ENCODE assay signal across 11 cellular contexts in genomic region chr7:35697414-35698175, GRCh38. TPM values are rescaled to one million over a fixed set of nuclear protein-coding genes. Genes with fewer than 3 reads are reported as not detected.
A peak's percentile ranks its signal among the peaks of the same experiment; 100 is the strongest.
DNase-seq lines count a peak whose midpoint lies in the region; ATAC-seq and TF ChIP-seq lines count a peak whose summit lies in the region.
"Had no signal": no experiment of that assay in that cellular context is flagged by ENCODE, and none has a peak within 500 bp of the region (broad histone marks: within the 10 kb centered on the region; RNA-seq: fewer than 3 reads in every experiment).

No MANE protein-coding gene starts in this region.

- CTCF ChIA-PET in WTC11 (lab: Charles Lee) = interaction anchor here (1.7 to 4.0 kb wide), 2 partner anchors 12 to 28 kb away, joined by 6 to 12 read pairs; no protein-coding TSS in a partner anchor
- CTCF ChIA-PET in naive thymus-derived CD4-positive, alpha-beta T cell (lab: Charles Lee) = interaction anchor here (0.7 kb wide), 1 partner anchor 13 kb away, joined by 4 read pairs; no protein-coding TSS in a partner anchor

- H3K79me2 ChIP-seq in Karpas-422 (ENCODE audit: low read length) = peaks cover 24% of the 10 kb centered on the region

- H3K9me3 ChIP-seq in Karpas-422 (ENCODE audit: low read length) = no peaks in the 10 kb centered on the region
- H3K9me3 ChIP-seq in naive thymus-derived CD4-positive, alpha-beta T cell (ENCODE audit: control insufficient read depth in 2 of 3, low read length in 3 of 3) = no peaks in the 10 kb centered on the region
- H3K9me3 ChIP-seq: spleen had no signal

- H3K4me3 ChIP-seq in Karpas-422 (ENCODE audit: low read length) = no peak overlapping the region
- no peak overlapping the region for H3K4me3 ChIP-seq in naive thymus-derived CD4-positive, alpha-beta T cell (ENCODE audit: low read length)

- H3K9me3 Mint-ChIP-seq in chondrocyte (ENCODE audit: low read depth) (no peaks in the 10 kb centered on the region), natural killer cell (no peaks in the 10 kb centered on the region), WTC11 (peaks cover 9% of the 10 kb centered on the region)
- peaks cover 0 to 4% (median 0%) of the 10 kb centered on the region in 11 donors for H3K9me3 Mint-ChIP-seq in naive thymus-derived CD4-positive, alpha-beta T cell

- H3K27me3 Mint-ChIP-seq in chondrocyte (ENCODE audit: low read depth) (no peaks in the 10 kb centered on the region), natural killer cell (ENCODE audit: low read depth in 2 of 2) (no peaks in the 10 kb centered on the region), WTC11 (ENCODE audit: low read depth) (peaks cover 8% of the 10 kb centered on the region)
- H3K27me3 Mint-ChIP-seq in naive thymus-derived CD4-positive, alpha-beta T cell = no peaks in the 10 kb centered on the region

- no peaks in the 10 kb centered on the region for H3K9me2 ChIP-seq in Karpas-422 (replicated peaks; ENCODE audit: insufficient read depth, low read length)

- no peaks in the 10 kb centered on the region for H3K27me3 ChIP-seq in Karpas-422 (ENCODE audit: low read length)
- no peaks in the 10 kb centered on the region for H3K27me3 ChIP-seq in naive thymus-derived CD4-positive, alpha-beta T cell (ENCODE audit: control insufficient read depth in 2 of 2, insufficient read depth in 2 of 2, low read length in 2 of 2)
- H3K27me3 ChIP-seq: spleen had no signal

- H3K27ac Mint-ChIP-seq in chondrocyte (ENCODE audit: unreplicated experiment) (peak overlapping the region; percentile 13), natural killer cell (peak overlapping the region; percentile 97 to 98), WTC11 (no peak overlapping the region)
- H3K27ac Mint-ChIP-seq in naive thymus-derived CD4-positive, alpha-beta T cell = peak overlapping the region in 4 of 9 donors; percentile 2 to 98 (median 76)

- H2AFZ ChIP-seq in Karpas-422 (ENCODE audit: low read length) = no peak overlapping the region

- in situ Hi-C loops in Caki2 (cut with HindIII; ENCODE audit: low pct_unique_long_range_greater_than_20kb, low sequenced_read_pairs) = no loop called here

- no peak overlapping the region for H3K4me2 ChIP-seq in Karpas-422 (ENCODE audit: low read depth, low read length, poor library complexity, severe bottlenecking)

- intact Hi-C loops in natural killer cell (cut with micrococcal nuclease) = no loop called here
- intact Hi-C loops in naive thymus-derived CD4-positive, alpha-beta T cell (cut with micrococcal nuclease) = loop anchor here (5.0 to 10.0 kb wide), 3 partner anchors 667 to 1647 kb away; partner anchors contain the start of gene ANLN (in 1 of the 2)

- ATAC-seq in natural killer cell (no peak), WTC11 (no peak)
- no peak for ATAC-seq in naive thymus-derived CD4-positive, alpha-beta T cell

- no peaks in the 10 kb centered on the region for H4K20me1 ChIP-seq in Karpas-422 (ENCODE audit: insufficient read depth, low read depth, low read length)

- H3K36me3 ChIP-seq in Karpas-422 (ENCODE audit: insufficient read depth, low read length) = no peaks in the 10 kb centered on the region
- peaks cover 0 to 8% (median 0%) of the 10 kb centered on the region in 3 experiments for H3K36me3 ChIP-seq in naive thymus-derived CD4-positive, alpha-beta T cell (ENCODE audit: control insufficient read depth in 2 of 3, insufficient read depth in 3 of 3, low read length in 3 of 3)

- H3K27ac ChIP-seq in Karpas-422 (ENCODE audit: low read length) = no peak overlapping the region
- no peak overlapping the region for H3K27ac ChIP-seq in naive thymus-derived CD4-positive, alpha-beta T cell (ENCODE audit: low read depth, low read length)
- H3K27ac ChIP-seq: spleen had no signal

- DNase-seq in Caki2 (ENCODE audit: low read depth) = peak; percentile 47
- peak; percentile 35 for DNase-seq in Karpas-422
- DNase-seq in chondrocyte (ENCODE audit: low spot score) = no peak
- no peak for DNase-seq in natural killer cell
- DNase-seq in NCI-H1694 (lab: John Stamatoyannopoulos, UW) = no peak
- no peak for DNase-seq in WTC11 (ENCODE audit: low spot score)
- no peak for DNase-seq in medulla oblongata (ENCODE audit: extremely low spot score)
- no peak for DNase-seq in naive thymus-derived CD4-positive, alpha-beta T cell
- DNase-seq: activated CD4-positive, CD25-positive, alpha-beta regulatory T cell treated with anti-CD3 and anti-CD28 coated beads, Interleukin-2, amount 50 U/mL, for 72 hours; NCI-H1092 treated with DMSO at 0.1 percent for 48 hours; spleen had no signal

- peaks cover 25% of the 10 kb centered on the region for H3K4me1 ChIP-seq in Karpas-422 (ENCODE audit: low read length)
- peaks cover 8 to 11% of the 10 kb centered on the region in 2 donors for H3K4me1 ChIP-seq in naive thymus-derived CD4-positive, alpha-beta T cell (ENCODE audit: control insufficient read depth in 2 of 2, insufficient read depth in 2 of 2, low read length in 2 of 2)

- H3K4me3 Mint-ChIP-seq in chondrocyte (ENCODE audit: unreplicated experiment) = no peak overlapping the region
- H3K4me3 Mint-ChIP-seq in natural killer cell = no peak overlapping the region
- H3K4me3 Mint-ChIP-seq in WTC11 = no peak overlapping the region
- peak overlapping the region in 1 of 10 donors; percentile 14 for H3K4me3 Mint-ChIP-seq in naive thymus-derived CD4-positive, alpha-beta T cell

- H3K9ac ChIP-seq in Karpas-422 (ENCODE audit: low read length) = no peak overlapping the region

- POLR2A ChIA-PET in WTC11 (lab: Charles Lee) = no interaction called here
- POLR2A ChIA-PET in naive thymus-derived CD4-positive, alpha-beta T cell (lab: Charles Lee) = interaction anchor here (0.7 to 9.3 kb wide), 6 partner anchors 8 to 128 kb away, joined by 3 to 110 read pairs (median 3); partner anchors contain the start of gene SEPTIN7

- H3K36me3 Mint-ChIP-seq in chondrocyte (ENCODE audit: low read depth) = no peaks in the 10 kb centered on the region
- H3K36me3 Mint-ChIP-seq in natural killer cell = no peaks in the 10 kb centered on the region
- H3K36me3 Mint-ChIP-seq in WTC11 = peaks cover 9% of the 10 kb centered on the region
- peaks cover 4 to 12% (median 7%) of the 10 kb centered on the region in 5 donors for H3K36me3 Mint-ChIP-seq in naive thymus-derived CD4-positive, alpha-beta T cell

- TF ChIP-seq CTCF in chondrocyte (IDR thresholded peaks at IDR 0.05) = no peak
- no peak for TF ChIP-seq CTCF in natural killer cell (IDR thresholded peaks at IDR 0.05)
- no peak for TF ChIP-seq CTCF in WTC11 (IDR thresholded peaks at IDR 0.05)

- peaks cover 39% of the 10 kb centered on the region for H3K4me1 Mint-ChIP-seq in chondrocyte (ENCODE audit: low read depth)
- peaks cover 39 to 44% of the 10 kb centered on the region in 2 donors for H3K4me1 Mint-ChIP-seq in natural killer cell
- H3K4me1 Mint-ChIP-seq in WTC11 = peaks cover 30% of the 10 kb centered on the region
- peaks cover 27 to 48% (median 33%) of the 10 kb centered on the region in 7 donors for H3K4me1 Mint-ChIP-seq in naive thymus-derived CD4-positive, alpha-beta T cell

TF ChIP-seq in WTC11, 78 proteins besides CTCF, POLR2A, EP300 and RAD21 (continues in another document):
- no peak for TF ChIP-seq HMGXB4 (CRISPR knock-in tag; IDR thresholded peaks at IDR 0.05)
- TF ChIP-seq KAT7 (CRISPR knock-in tag; IDR thresholded peaks at IDR 0.05; ENCODE audit: borderline replicate concordance) = no peak
- TF ChIP-seq ZNF317 (CRISPR knock-in tag; IDR thresholded peaks at IDR 0.05; ENCODE audit: borderline replicate concordance, low read depth) = no peak
- TF ChIP-seq NR2C2 (CRISPR knock-in tag; IDR thresholded peaks at IDR 0.05) = no peak
- no peak for TF ChIP-seq ZBTB43 (CRISPR knock-in tag; IDR thresholded peaks at IDR 0.05)

RNA-seq across cellular contexts. Expression of gene HERPUD2, which starts 2.7 kb away (rescaled TPM):
- 10.0 and 46.8 TPM in 2 replicates for total RNA-seq in Caki2 (2014; rRNA removed; shearing (Covaris generic); ENCODE audit: low replicate concordance)
- total RNA-seq in Karpas-422 (2014; rRNA removed; shearing (Covaris generic); ENCODE audit: low replicate concordance) = 13.7 and 17.3 TPM in 2 replicates
- total RNA-seq in chondrocyte = 24.2 to 29.9 TPM (median 28.3 TPM) in 3 replicates
- total RNA-seq in natural killer cell = 100 to 1,000 TPM; 103 to 112 (median 111) TPM
- 15.5 to 18.5 TPM (median 16.2 TPM) in 3 replicates for total RNA-seq in WTC11 (2021)
- 10 to 100 TPM; 38.1 to 92.6 (median 62.4) TPM for total RNA-seq in naive thymus-derived CD4-positive, alpha-beta T cell
- polyA plus RNA-seq in naive thymus-derived CD4-positive, alpha-beta T cell = 10 to 100 TPM; 68.7 to 76.8 TPM

Comparison
In these comparisons a context has a peak if more than half of its experiments do, and no peak if none do; other contexts are left out.
1. DNase-seq: peak in Caki2 (single experiment) and Karpas-422 (single experiment); none in chondrocyte (single experiment), natural killer cell (single experiment), NCI-H1694 (single experiment), WTC11 (single experiment), medulla oblongata (single experiment) and naive thymus-derived CD4-positive, alpha-beta T cell (0 of 9).